Comparison of ENCODE assay signal across 18 cellular contexts in genomic region chr11:57405271-57405890, GRCh38. TPM values are rescaled to one million over a fixed set of nuclear protein-coding genes. Genes with fewer than 3 reads are reported as not detected.
DNase-seq lines count a peak whose midpoint lies in the region; ATAC-seq, FAIRE-seq and TF ChIP-seq lines count a peak whose summit lies in the region.
"Had no signal": no experiment of that assay in that cellular context is flagged by ENCODE, and none has a peak within 500 bp of the region (broad histone marks: within the 10 kb centered on the region; RNA-seq: fewer than 3 reads in every experiment).

No MANE protein-coding gene starts in this region.

- TF ChIP-seq CTCF in activated B cell treated with CpG ODN at 0.5 μM for 24 hours (IDR thresholded peaks at IDR 0.05): no peak
- no peak for TF ChIP-seq CTCF in heart left ventricle (IDR thresholded peaks at IDR 0.05)

- H3K27ac Mint-ChIP-seq in activated B cell treated with CpG ODN at 0.5 μM for 24 hours: peak overlapping the region; percentile 88
- H3K27ac Mint-ChIP-seq in CD8-positive, alpha-beta memory T cell: peak overlapping the region in 2 of 8 donors; percentile 70 to 80

- peaks cover 50% of the 10 kb centered on the region for H3K4me1 Mint-ChIP-seq in activated B cell treated with CpG ODN at 0.5 μM for 24 hours
- peaks cover 9 to 13% (median 9%) of the 10 kb centered on the region in 3 donors for H3K4me1 Mint-ChIP-seq in CD8-positive, alpha-beta memory T cell
- H3K4me1 Mint-ChIP-seq: brain had no signal

- ATAC-seq in Right ventricle myocardium superior (ENCODE audit: poor library complexity): peak; percentile 19
- no peak for ATAC-seq in Right ventricle myocardium inferior
- no peak for ATAC-seq in activated B cell treated with CpG ODN at 0.5 μM for 24 hours (ENCODE audit: low read depth)
- peak in 2 of 4 donors; percentile 23 to 26 for ATAC-seq in heart left ventricle

- peaks cover 51% of the 10 kb centered on the region for H3K36me3 Mint-ChIP-seq in activated B cell treated with CpG ODN at 0.5 μM for 24 hours (ENCODE audit: low read depth)
- H3K36me3 Mint-ChIP-seq in CD8-positive, alpha-beta memory T cell: peaks cover 5 to 47% (median 20%) of the 10 kb centered on the region in 3 donors
- H3K36me3 Mint-ChIP-seq: brain had no signal

- peak overlapping the region in 9 of 12 donors; percentile 10 to 75 (median 69) for H3K27ac ChIP-seq in heart left ventricle
- peak overlapping the region; percentile 82 for H3K27ac ChIP-seq in subcutaneous abdominal adipose tissue (ENCODE audit: low read depth, low read length)
- no peak overlapping the region for H3K27ac ChIP-seq in CD8-positive, alpha-beta memory T cell (ENCODE audit: low read depth, low read length)
- H3K27ac ChIP-seq in small intestine (ENCODE audit: low read depth in 1 of 2, low read length in 1 of 2): no peak overlapping the region
- H3K27ac ChIP-seq: prostate gland had no signal

- H3K9me3 ChIP-seq in heart left ventricle: no peaks in the 10 kb centered on the region
- no peaks in the 10 kb centered on the region for H3K9me3 ChIP-seq in subcutaneous abdominal adipose tissue (ENCODE audit: control insufficient read depth in 5 of 5, low read length in 5 of 5)
- no peaks in the 10 kb centered on the region for H3K9me3 ChIP-seq in CD8-positive, alpha-beta memory T cell (ENCODE audit: low read length)
- H3K9me3 ChIP-seq in small intestine (ENCODE audit: control insufficient read depth, low read depth): no peaks in the 10 kb centered on the region
- H3K9me3 ChIP-seq: prostate gland had no signal

- CTCF ChIA-PET in activated B cell treated with CpG ODN at 0.5 μM for 24 hours (lab: Charles Lee): no interaction called here
- CTCF ChIA-PET in CD8-positive, alpha-beta memory T cell (lab: Charles Lee): no interaction called here

- H3K9ac ChIP-seq in subcutaneous abdominal adipose tissue (ENCODE audit: low read length in 5 of 5): no peak overlapping the region

- H3K27me3 Mint-ChIP-seq in activated B cell treated with CpG ODN at 0.5 μM for 24 hours: no peaks in the 10 kb centered on the region
- H3K27me3 Mint-ChIP-seq in CD8-positive, alpha-beta memory T cell: no peaks in the 10 kb centered on the region

- H3K27me3 ChIP-seq in heart left ventricle (no peaks in the 10 kb centered on the region), subcutaneous abdominal adipose tissue (ENCODE audit: control insufficient read depth in 5 of 5, insufficient read depth in 4 of 5, low read length in 5 of 5) (peaks cover 0 to 4% (median 0%) of the 10 kb centered on the region in 5 donors), small intestine (ENCODE audit: control insufficient read depth in 2 of 2, insufficient read depth in 2 of 2, low read length in 2 of 2) (no peaks in the 10 kb centered on the region)
- H3K27me3 ChIP-seq in CD8-positive, alpha-beta memory T cell (ENCODE audit: insufficient read depth, low read length, poor library complexity, severe bottlenecking): no peaks in the 10 kb centered on the region

- POLR2A ChIA-PET in activated B cell treated with CpG ODN at 0.5 μM for 24 hours (lab: Charles Lee): interaction anchor here (0.6 to 11.5 kb wide), 7 partner anchors 8 to 316 kb away, joined by 3 to 238 read pairs (median 3); partner anchors contain the start of genes SLC43A3 and SSRP1
- POLR2A ChIA-PET in CD8-positive, alpha-beta memory T cell (lab: Charles Lee): interaction anchor here (0.6 kb wide), 1 partner anchor 304 kb away, joined by 8 read pairs; no protein-coding TSS in a partner anchor

- H3K9me3 Mint-ChIP-seq in activated B cell treated with CpG ODN at 0.5 μM for 24 hours: peaks cover 2% of the 10 kb centered on the region
- H3K9me3 Mint-ChIP-seq in CD8-positive, alpha-beta memory T cell: no peaks in the 10 kb centered on the region
- H3K9me3 Mint-ChIP-seq: activated T-cell treated with anti-CD3 and anti-CD28 coated beads, Interleukin-2, amount 50 U/mL, for 4 hours had no signal

- intact Hi-C loops in Right ventricle myocardium superior (cut with DNase I) (no loop called here), Right ventricle myocardium inferior (cut with DNase I) (no loop called here), activated B cell treated with CpG ODN at 0.5 μM for 24 hours (cut with micrococcal nuclease) (loop anchor here (5.0 kb wide), 1 partner anchor 77 kb away; no protein-coding TSS in a partner anchor), heart left ventricle (cut with DNase I) (loop anchor here in 2 of 10 donors (5.0 kb wide), 2 partner anchors 53 to 58 kb away; no protein-coding TSS in a partner anchor)

- H3K4me1 ChIP-seq in heart left ventricle: peaks cover 4 to 32% (median 22%) of the 10 kb centered on the region in 12 donors
- H3K4me1 ChIP-seq in subcutaneous abdominal adipose tissue (ENCODE audit: control insufficient read depth in 5 of 5, insufficient read depth in 5 of 5, low read length in 5 of 5): peaks cover 10 to 31% (median 17%) of the 10 kb centered on the region in 5 donors
- H3K4me1 ChIP-seq in CD8-positive, alpha-beta memory T cell (ENCODE audit: insufficient read depth, low read length): no peaks in the 10 kb centered on the region
- H3K4me1 ChIP-seq in small intestine (ENCODE audit: control insufficient read depth in 2 of 2, insufficient read depth in 1 of 2, low read depth in 1 of 2, low read length in 1 of 2): no peaks in the 10 kb centered on the region
- H3K4me1 ChIP-seq: prostate gland had no signal

- FAIRE-seq in small intestine (lab: Jason Lieb, UNC): no peak
- FAIRE-seq: frontal cortex had no signal

- 76 to 87% (median 86%) methylated on average over 5 of the region's 5 CpGs for WGBS in heart left ventricle, 4 donors
- WGBS in small intestine, 3 donors: 80 to 87% (median 83%) methylated on average over 5 of the region's 5 CpGs

- H3K4me3 Mint-ChIP-seq in activated B cell treated with CpG ODN at 0.5 μM for 24 hours: no peak overlapping the region
- H3K4me3 Mint-ChIP-seq in CD8-positive, alpha-beta memory T cell: no peak overlapping the region
- H3K4me3 Mint-ChIP-seq: activated T-cell treated with anti-CD3 and anti-CD28 coated beads, Interleukin-2, amount 50 U/mL, for 4 hours had no signal

- DNase-seq in Right ventricle myocardium superior: no peak
- DNase-seq in Right ventricle myocardium inferior (ENCODE audit: missing footprints): no peak
- DNase-seq in activated B cell treated with CpG ODN at 0.5 μM for 24 hours: no peak
- no peak for DNase-seq in heart left ventricle
- no peak for DNase-seq in NCI-H2227 (lab: John Stamatoyannopoulos, UW; ENCODE audit: unreplicated experiment)
- no peak for DNase-seq in CD8-positive, alpha-beta memory T cell
- DNase-seq in small intestine: no peak
- DNase-seq: MV-4-11; NK-92 treated with Interleukin-12 subunit alpha and Interleukin-12 subunit beta, amount 100 ng/mL, for 24 hours had no signal

- H3K4me3 ChIP-seq in heart left ventricle (no peak overlapping the region), subcutaneous abdominal adipose tissue (ENCODE audit: low read depth in 1 of 5, low read length in 5 of 5) (no peak overlapping the region), small intestine (ENCODE audit: low read depth in 1 of 2, low read length in 2 of 2) (no peak overlapping the region)
- H3K4me3 ChIP-seq in CD8-positive, alpha-beta memory T cell (ENCODE audit: low read length): no peak overlapping the region
- H3K4me3 ChIP-seq: prostate gland had no signal

- peaks cover 0 to 42% (median 33%) of the 10 kb centered on the region in 9 donors for H3K36me3 ChIP-seq in heart left ventricle
- H3K36me3 ChIP-seq in subcutaneous abdominal adipose tissue (ENCODE audit: control insufficient read depth in 5 of 5, insufficient read depth in 5 of 5, low read length in 5 of 5): peaks cover 7 to 40% (median 35%) of the 10 kb centered on the region in 5 donors
- peaks cover 8% of the 10 kb centered on the region for H3K36me3 ChIP-seq in CD8-positive, alpha-beta memory T cell (ENCODE audit: insufficient read depth, low read length)
- peaks cover 0 to 6% of the 10 kb centered on the region in 2 donors for H3K36me3 ChIP-seq in small intestine (ENCODE audit: control insufficient read depth in 2 of 2, insufficient read depth in 2 of 2, low read length in 2 of 2)
- H3K36me3 ChIP-seq: prostate gland had no signal

- TF ChIP-seq POLR2A in heart left ventricle (IDR thresholded peaks at IDR 0.05): no peak

RNA-seq across cellular contexts. Expression of gene PRG2, which starts 14.9 kb away (rescaled TPM):
- total RNA-seq in Right ventricle myocardium superior (not detected), Right ventricle myocardium inferior (not detected), activated B cell treated with CpG ODN at 0.5 μM for 24 hours (0.76 and 1.1 TPM in 2 replicates), heart left ventricle (under 1 TPM in 4 of 9 donors, not detected in 5; 0.14 to 0.27 (median 0.22) TPM)
- polyA plus RNA-seq in heart left ventricle (under 1 TPM in 1 of 2 donors, not detected in 1; 0.04 TPM), small intestine (under 1 TPM in 1 of 3 donors, not detected in 2; 0.15 TPM)
- total RNA-seq in CD8-positive, alpha-beta memory T cell: under 1 TPM in 1 of 2 experiments, not detected in 1; 0.44 TPM
- not detected for polyA plus RNA-seq in CD8-positive, alpha-beta memory T cell
- total RNA-seq: frontal cortex, HT1080 had no signal
- polyA plus RNA-seq: BJ had no signal

RNA-seq across cellular contexts. Expression of gene SLC43A3, which starts 21.5 kb away (rescaled TPM):
- 20.0 TPM for total RNA-seq in Right ventricle myocardium superior
- total RNA-seq in Right ventricle myocardium inferior: 22.4 TPM
- total RNA-seq in activated B cell treated with CpG ODN at 0.5 μM for 24 hours: 213 and 237 TPM in 2 replicates
- 10 to 100 TPM; 13.5 to 56.9 (median 24.7) TPM for total RNA-seq in heart left ventricle
- polyA plus RNA-seq in heart left ventricle: 10 to 100 TPM; 14.6 to 17.9 TPM
- 100 to 1,000 TPM; 434 to 447 TPM for total RNA-seq in CD8-positive, alpha-beta memory T cell
- 32.6 TPM for polyA plus RNA-seq in CD8-positive, alpha-beta memory T cell
- 10 to 100 TPM in 1 of 3 donors, 1 to 10 TPM in 2; 2.4 to 13.8 (median 4.9) TPM for polyA plus RNA-seq in small intestine

RNA-seq across cellular contexts. Expression of gene PRG3, which starts 24.4 kb away (rescaled TPM):
- total RNA-seq in Right ventricle myocardium superior: not detected
- total RNA-seq in Right ventricle myocardium inferior: not detected
- total RNA-seq in activated B cell treated with CpG ODN at 0.5 μM for 24 hours: not detected in 2 replicates
- total RNA-seq in heart left ventricle: not detected
- polyA plus RNA-seq in heart left ventricle: not detected
- not detected for total RNA-seq in CD8-positive, alpha-beta memory T cell
- not detected for polyA plus RNA-seq in CD8-positive, alpha-beta memory T cell
- polyA plus RNA-seq in small intestine: not detected
- total RNA-seq: activated T-cell treated with anti-CD3 and anti-CD28 coated beads, Interleukin-2, amount 50 U/mL, for 4 hours; frontal cortex; HT1080; mucosa of gallbladder; prostate gland; ureter had no signal
- polyA plus RNA-seq: BJ had no signal

RNA-seq across cellular contexts. Expression of gene RTN4RL2, which starts 54.9 kb away (rescaled TPM):
- total RNA-seq in Right ventricle myocardium superior: 1.9 TPM
- 1.6 TPM for total RNA-seq in Right ventricle myocardium inferior
- total RNA-seq in activated B cell treated with CpG ODN at 0.5 μM for 24 hours: 0.13 and 0.24 TPM in 2 replicates
- 1 to 10 TPM in 5 of 9 donors, under 1 TPM in 4; 0.58 to 2.1 (median 1.1) TPM for total RNA-seq in heart left ventricle
- polyA plus RNA-seq in heart left ventricle: 1 to 10 TPM; 1.0 to 1.1 TPM
- total RNA-seq in CD8-positive, alpha-beta memory T cell: under 1 TPM; 0.24 to 0.27 TPM
- 0.28 TPM for polyA plus RNA-seq in CD8-positive, alpha-beta memory T cell
- polyA plus RNA-seq in small intestine: under 1 TPM in 1 of 3 donors, not detected in 2; 0.70 TPM

Comparison
In these comparisons a context has a peak if more than half of its experiments do, and no peak if none do; other contexts are left out.
1. H3K27ac ChIP-seq: peak in heart left ventricle (9 of 12) and subcutaneous abdominal adipose tissue (single experiment); none in CD8-positive, alpha-beta memory T cell (single experiment) and small intestine (0 of 2).